ENCODE assay signal across 1 cellular context in genomic region chr9:4679268-4680177, GRCh38.
A peak's percentile ranks its signal among the peaks of the same experiment; 100 is the strongest.
TF ChIP-seq lines count a peak whose summit lies in the region.

Gene CDC37L1 (plus strand): TSS chr9:4679569. CDS start chr9:4679768, 199 bp downstream.

TF ChIP-seq in K562, 482 proteins besides CTCF, POLR2A, EP300 and RAD21 (continued from another document):
- no peak for TF ChIP-seq AFF1 (IDR thresholded peaks at IDR 0.05; ENCODE audit: low read depth in 1 of 2, partially characterized antibody in 2 of 2)
- no peak for TF ChIP-seq ZNF282 (CRISPR knock-in tag; IDR thresholded peaks at IDR 0.05)
- TF ChIP-seq FOXJ2 (tag; IDR thresholded peaks at IDR 0.05), result no peak
- no peak for TF ChIP-seq MXI1 (IDR thresholded peaks at IDR 0.05; ENCODE audit: low read depth, low read length)
- TF ChIP-seq ZKSCAN3 (CRISPR knock-in tag; IDR thresholded peaks at IDR 0.05), result no peak
- no peak for TF ChIP-seq MTA2 (IDR thresholded peaks at IDR 0.05; ENCODE audit: low read depth)
- TF ChIP-seq NKRF (IDR thresholded peaks at IDR 0.05; ENCODE audit: borderline replicate concordance), result no peak; the same call in 1 of the 2 replicates
- TF ChIP-seq ATF1 (CRISPR knock-in tag; IDR thresholded peaks at IDR 0.05), result no peak; the same call in 1 of the 2 replicates
- TF ChIP-seq ATF1 (tag; IDR thresholded peaks at IDR 0.05), result peak; percentile 93
- TF ChIP-seq ZBTB11 (CRISPR knock-in tag; IDR thresholded peaks at IDR 0.05), result peak in 2 of 3 experiments; percentile 59 to 91; a peak in 3 of 6 replicates
- TF ChIP-seq ZBTB5 (IDR thresholded peaks at IDR 0.05), result no peak
- no peak for TF ChIP-seq TCF7L2 (IDR thresholded peaks at IDR 0.05; ENCODE audit: low read depth, low read length)
- no peak for TF ChIP-seq FOXO4 (CRISPR knock-in tag; IDR thresholded peaks at IDR 0.05)
- TF ChIP-seq ATF3 (IDR thresholded peaks at IDR 0.05), result no peak
- peak; percentile 84 for TF ChIP-seq ATF3 (CRISPR knock-in tag; conservative IDR thresholded peaks at IDR 0.05)
- TF ChIP-seq JUND (IDR thresholded peaks at IDR 0.05; ENCODE audit: borderline replicate concordance, low read depth, low read length), result peak; percentile 59; the same call in 1 of the 2 replicates
- peak; percentile 41; the same call in 1 of the 3 replicates for TF ChIP-seq JUND (tag; IDR thresholded peaks at IDR 0.05; ENCODE audit: borderline replicate concordance, low read depth, low read length)
- TF ChIP-seq HCFC1 (IDR thresholded peaks at IDR 0.05; ENCODE audit: low read depth, low read length), result peak; percentile 60
- no peak for TF ChIP-seq CHD1 (IDR thresholded peaks at IDR 0.05; ENCODE audit: low read length)
- TF ChIP-seq MCM3 (IDR thresholded peaks at IDR 0.05), result no peak
- TF ChIP-seq ZBTB49 (CRISPR knock-in tag; IDR thresholded peaks at IDR 0.05; ENCODE audit: borderline replicate concordance), result no peak
- no peak for TF ChIP-seq CHCHD3 (CRISPR knock-in tag; IDR thresholded peaks at IDR 0.05)
- peak; percentile 61; the same call in 1 of the 2 replicates for TF ChIP-seq TCF7 (IDR thresholded peaks at IDR 0.05; ENCODE audit: borderline replicate concordance)
- TF ChIP-seq ATF4 (CRISPR knock-in tag; IDR thresholded peaks at IDR 0.05), result no peak
- TF ChIP-seq ZNF668 (CRISPR knock-in tag; IDR thresholded peaks at IDR 0.05), result no peak
- no peak for TF ChIP-seq USF2 (CRISPR knock-in tag; IDR thresholded peaks at IDR 0.05)
- TF ChIP-seq MLX (CRISPR knock-in tag; conservative IDR thresholded peaks at IDR 0.05), result no peak
- no peak for TF ChIP-seq ZNF354B (CRISPR knock-in tag; IDR thresholded peaks at IDR 0.05)
- TF ChIP-seq ETV5 (CRISPR knock-in tag; IDR thresholded peaks at IDR 0.05; ENCODE audit: low read depth), result no peak; the same call in 1 of the 2 replicates
- TF ChIP-seq TRIM24 (IDR thresholded peaks at IDR 0.05), result no peak
- TF ChIP-seq ZNF707 (CRISPR knock-in tag; conservative IDR thresholded peaks at IDR 0.05), result no peak
- no peak for TF ChIP-seq SNAPC5 (CRISPR knock-in tag; IDR thresholded peaks at IDR 0.05)
- no peak for TF ChIP-seq CC2D1A (IDR thresholded peaks at IDR 0.05)
- TF ChIP-seq SRF (CRISPR knock-in tag; IDR thresholded peaks at IDR 0.05), result peak in 1 of 2 experiments; percentile 37; a peak in 1 of 4 replicates
- TF ChIP-seq ZBTB43 (CRISPR knock-in tag; IDR thresholded peaks at IDR 0.05), result no peak
- no peak for TF ChIP-seq CHD4 (IDR thresholded peaks at IDR 0.05; ENCODE audit: insufficient read depth, insufficient replicate concordance, low read depth, low read length, poor library complexity, severe bottlenecking)
- peak in 1 of 2 experiments; percentile 13; a peak in 1 of 4 replicates for TF ChIP-seq HDAC1 (IDR thresholded peaks at IDR 0.05)
- TF ChIP-seq ILK (tag; IDR thresholded peaks at IDR 0.05; ENCODE audit: borderline replicate concordance, low read depth), result no peak
- TF ChIP-seq U2AF2 (optimal IDR thresholded peaks at IDR 0.05; ENCODE audit: low read depth, low read length), result no peak
- TF ChIP-seq EWSR1 (IDR thresholded peaks at IDR 0.05; ENCODE audit: borderline replicate concordance, low read depth, partially characterized antibody), result no peak
- TF ChIP-seq FUS (optimal IDR thresholded peaks at IDR 0.05; ENCODE audit: low read depth, low read length), result no peak
- no peak for TF ChIP-seq ZNF436 (CRISPR knock-in tag; IDR thresholded peaks at IDR 0.05)
